8 cellular contexts compared by ENCODE assay signal in genomic region chrX:74133156-74133796, GRCh38.
DNase-seq lines count a peak whose midpoint lies in the region; ATAC-seq and TF ChIP-seq lines count a peak whose summit lies in the region.

No MANE protein-coding gene starts in this region.

- no peaks in the 10 kb centered on the region for H3K27me3 Mint-ChIP-seq in activated CD4-positive, alpha-beta T cell treated with anti-CD3 and anti-CD28 coated beads, Interleukin-2, amount 10 ng/mL, durations not matched to agents 24 days and 14 days
- H3K27me3 Mint-ChIP-seq in T-cell = no peaks in the 10 kb centered on the region

- no peak overlapping the region for H3K9ac ChIP-seq in neural cell (ENCODE audit: low read length)

- no peak overlapping the region for H2AFZ ChIP-seq in neural cell (ENCODE audit: low read depth, low read length)

- H3K4me3 Mint-ChIP-seq in activated CD4-positive, alpha-beta T cell treated with anti-CD3 and anti-CD28 coated beads, Interleukin-2, amount 10 ng/mL, durations not matched to agents 24 days and 14 days = no peak overlapping the region
- no peak overlapping the region for H3K4me3 Mint-ChIP-seq in T-cell

- TF ChIP-seq EP300 in neural cell (conservative IDR thresholded peaks at IDR 0.05; ENCODE audit: poor library complexity, severe bottlenecking) = no peak

- no peaks in the 10 kb centered on the region for H3F3A ChIP-seq in neural cell (ENCODE audit: insufficient read depth, low read length, poor library complexity, severe bottlenecking)

- H3K4me1 Mint-ChIP-seq in activated CD4-positive, alpha-beta T cell treated with anti-CD3 and anti-CD28 coated beads, Interleukin-2, amount 10 ng/mL, durations not matched to agents 24 days and 14 days = no peaks in the 10 kb centered on the region
- H3K4me1 Mint-ChIP-seq in T-cell = no peaks in the 10 kb centered on the region

- CTCF ChIA-PET in T-cell (lab: Charles Lee) = interaction anchor here in 1 of 2 donors (0.6 kb wide), 1 partner anchor 1559 kb away, joined by 5 read pairs; no protein-coding TSS in a partner anchor

- H3K4me2 ChIP-seq in neural cell (ENCODE audit: low read length) = no peak overlapping the region

- H3K36me3 ChIP-seq in neural cell (ENCODE audit: insufficient read depth, low read length) = no peaks in the 10 kb centered on the region

- H3K79me2 ChIP-seq in neural cell (replicated peaks; ENCODE audit: insufficient read depth, low read length) = no peaks in the 10 kb centered on the region

- peak; percentile 78 for TF ChIP-seq CTCF in fibroblast of mammary gland (conservative IDR thresholded peaks at IDR 0.05; ENCODE audit: control insufficient read depth, insufficient read depth, low read depth, low read length)
- peak; percentile 75 for TF ChIP-seq CTCF in neural cell (IDR thresholded peaks at IDR 0.05; ENCODE audit: poor library complexity, severe bottlenecking)

- no peaks in the 10 kb centered on the region for H3K27me3 ChIP-seq in neural cell (ENCODE audit: insufficient read depth, low read depth, low read length)

- DNase-seq in activated CD4-positive, alpha-beta T cell treated with anti-CD3 and anti-CD28 coated beads, Interleukin-2, amount 10 ng/mL, durations not matched to agents 24 days and 14 days = peak; percentile 73
- no peak for DNase-seq in activated CD4-positive, alpha-beta T cell treated with anti-CD3 and anti-CD28 coated beads, Interleukin-2, amount 50 U/mL, for 48 hours
- DNase-seq in H4 (ENCODE audit: low spot score) (peak; percentile 52), NCI-H1417 (lab: John Stamatoyannopoulos, UW) (peak; percentile 34 to 80 (median 51)), T-cell (peak in 7 of 34 experiments; percentile 0 to 41 (median 9)), fibroblast of mammary gland (ENCODE audit: low read depth) (peak; percentile 75)

- POLR2A ChIA-PET in T-cell (lab: Charles Lee) = no interaction called here

- H3K36me3 Mint-ChIP-seq in activated CD4-positive, alpha-beta T cell treated with anti-CD3 and anti-CD28 coated beads, Interleukin-2, amount 10 ng/mL, durations not matched to agents 24 days and 14 days (ENCODE audit: low read depth) = no peaks in the 10 kb centered on the region
- peaks cover 9% of the 10 kb centered on the region for H3K36me3 Mint-ChIP-seq in T-cell

- peak; percentile 82 for TF ChIP-seq RAD21 in neural cell (conservative IDR thresholded peaks at IDR 0.05)

- intact Hi-C loops in activated CD4-positive, alpha-beta T cell treated with anti-CD3 and anti-CD28 coated beads, Interleukin-2, amount 10 ng/mL, durations not matched to agents 24 days and 14 days (cut with micrococcal nuclease) = loop anchor here (1.0 to 10.0 kb wide), 3 partner anchors 118 to 278 kb away; no protein-coding TSS in a partner anchor

- H3K9me2 ChIP-seq in neural cell (ENCODE audit: insufficient read depth, low read length) = no peaks in the 10 kb centered on the region

- ATAC-seq in T-cell (replicated peaks in 1 of 4) (peak; percentile 43 to 67 (median 56)), GM18498 (IDR thresholded peaks at IDR 0.05; ENCODE audit: unreplicated experiment) (no peak)

- H4K20me1 ChIP-seq in neural cell (ENCODE audit: insufficient read depth) = no peaks in the 10 kb centered on the region

- H3K4me3 ChIP-seq in fibroblast of mammary gland (ENCODE audit: control insufficient read depth, low read depth, low read length) (no peak overlapping the region), neural cell (ENCODE audit: low read length) (no peak overlapping the region)

- H3K27ac Mint-ChIP-seq in activated CD4-positive, alpha-beta T cell treated with anti-CD3 and anti-CD28 coated beads, Interleukin-2, amount 10 ng/mL, durations not matched to agents 24 days and 14 days = no peak overlapping the region
- no peak overlapping the region for H3K27ac Mint-ChIP-seq in T-cell

- no peaks in the 10 kb centered on the region for H3K9me3 ChIP-seq in neural cell (ENCODE audit: low read length)

- H3K27ac ChIP-seq in neural cell (ENCODE audit: low read length) = no peak overlapping the region

- no peaks in the 10 kb centered on the region for H3K9me3 Mint-ChIP-seq in activated CD4-positive, alpha-beta T cell treated with anti-CD3 and anti-CD28 coated beads, Interleukin-2, amount 10 ng/mL, durations not matched to agents 24 days and 14 days
- H3K9me3 Mint-ChIP-seq in T-cell = no peaks in the 10 kb centered on the region

TF ChIP-seq in neural cell, 6 proteins besides CTCF, POLR2A, EP300 and RAD21:
- TF ChIP-seq MXI1 (conservative IDR thresholded peaks at IDR 0.05; ENCODE audit: poor library complexity, severe bottlenecking) (no peak), SMC3 (conservative IDR thresholded peaks at IDR 0.05; ENCODE audit: poor library complexity) (peak; percentile 80)
TF ChIP-seq in neural cell: peak in this region for 1.

Comparison
In these comparisons a context has a peak if more than half of its experiments do, and no peak if none do; other contexts are left out.
1. DNase-seq: peak in activated CD4-positive, alpha-beta T cell treated with anti-CD3 and anti-CD28 coated beads, Interleukin-2, amount 10 ng/mL, durations not matched to agents 24 days and 14 days (single experiment), H4 (single experiment), NCI-H1417 (3 of 3) and fibroblast of mammary gland (single experiment); none in activated CD4-positive, alpha-beta T cell treated with anti-CD3 and anti-CD28 coated beads, Interleukin-2, amount 50 U/mL, for 48 hours (0 of 2).